In genomic region chr6:1916334-1916985, GRCh38 we compare ENCODE assay signal across 12 cellular contexts.
A peak's percentile ranks its signal among the peaks of the same experiment; 100 is the strongest.
DNase-seq lines count a peak whose midpoint lies in the region; ATAC-seq and TF ChIP-seq lines count a peak whose summit lies in the region.
"Had no signal": no experiment of that assay in that cellular context is flagged by ENCODE, and none has a peak within 500 bp of the region (broad histone marks: within the 10 kb centered on the region; RNA-seq: fewer than 3 reads in every experiment).

No MANE protein-coding gene starts in this region.

- no peak for DNase-seq in activated naive CD8-positive, alpha-beta T cell treated with anti-CD3 and anti-CD28 coated beads, Interleukin-2, amount 50 U/mL, for 24 hours
- DNase-seq in amniotic epithelial cell (ENCODE audit: low read depth) (peak; percentile 69), glomerular visceral epithelial cell (ENCODE audit: extremely low spot score) (peak; percentile 42), superior temporal gyrus (ENCODE audit: extremely low spot score) (peak; percentile 77), nephron progenitor cell (no peak), activated gamma-delta T cell treated with Interleukin-2 at 50 U/mL for 16 hours (no peak)
- DNase-seq in activated CD4-positive, alpha-beta T cell treated with anti-CD3 and anti-CD28 coated beads for 48 hours, result no peak
- DNase-seq: AML-193, NCI-H1694, T-helper 9 cell, testis had no signal

- peak overlapping the region; percentile 41 for H3K27ac Mint-ChIP-seq in activated naive CD8-positive, alpha-beta T cell
- H3K27ac Mint-ChIP-seq in activated naive CD8-positive, alpha-beta T cell treated with anti-CD3 and anti-CD28 coated beads, Interleukin-2, amount 50 U/mL, for 24 hours, result no peak overlapping the region
- H3K27ac Mint-ChIP-seq in nephron progenitor cell, result no peak overlapping the region

- H3K4me1 Mint-ChIP-seq in activated naive CD8-positive, alpha-beta T cell (ENCODE audit: low read depth), result peaks cover 16% of the 10 kb centered on the region
- H3K4me1 Mint-ChIP-seq in activated naive CD8-positive, alpha-beta T cell treated with anti-CD3 and anti-CD28 coated beads, Interleukin-2, amount 50 U/mL, for 24 hours, result peaks cover 13% of the 10 kb centered on the region
- peaks cover 26% of the 10 kb centered on the region for H3K4me1 Mint-ChIP-seq in nephron progenitor cell

- no peak overlapping the region for H3K4me3 Mint-ChIP-seq in activated naive CD8-positive, alpha-beta T cell
- no peak overlapping the region for H3K4me3 Mint-ChIP-seq in activated naive CD8-positive, alpha-beta T cell treated with anti-CD3 and anti-CD28 coated beads, Interleukin-2, amount 50 U/mL, for 24 hours
- H3K4me3 Mint-ChIP-seq in nephron progenitor cell, result no peak overlapping the region

- no peak for TF ChIP-seq CTCF in nephron progenitor cell (IDR thresholded peaks at IDR 0.05)

- H3K27me3 Mint-ChIP-seq in activated naive CD8-positive, alpha-beta T cell, result no peaks in the 10 kb centered on the region
- no peaks in the 10 kb centered on the region for H3K27me3 Mint-ChIP-seq in activated naive CD8-positive, alpha-beta T cell treated with anti-CD3 and anti-CD28 coated beads, Interleukin-2, amount 50 U/mL, for 24 hours
- H3K27me3 Mint-ChIP-seq in nephron progenitor cell (ENCODE audit: low read depth, poor library complexity), result peaks cover 4% of the 10 kb centered on the region

- H3K36me3 Mint-ChIP-seq in activated naive CD8-positive, alpha-beta T cell, result peaks cover 16% of the 10 kb centered on the region
- H3K36me3 Mint-ChIP-seq in activated naive CD8-positive, alpha-beta T cell treated with anti-CD3 and anti-CD28 coated beads, Interleukin-2, amount 50 U/mL, for 24 hours (ENCODE audit: low read depth), result peaks cover 6% of the 10 kb centered on the region
- H3K36me3 Mint-ChIP-seq in nephron progenitor cell (ENCODE audit: low read depth), result peaks cover 5% of the 10 kb centered on the region

- no peaks in the 10 kb centered on the region for H3K9me3 Mint-ChIP-seq in activated naive CD8-positive, alpha-beta T cell (ENCODE audit: low read depth)
- no peaks in the 10 kb centered on the region for H3K9me3 Mint-ChIP-seq in activated naive CD8-positive, alpha-beta T cell treated with anti-CD3 and anti-CD28 coated beads, Interleukin-2, amount 50 U/mL, for 24 hours
- H3K9me3 Mint-ChIP-seq in nephron progenitor cell, result peaks cover 3% of the 10 kb centered on the region

- no peak for ATAC-seq in activated naive CD8-positive, alpha-beta T cell treated with anti-CD3 and anti-CD28 coated beads, Interleukin-2, amount 50 U/mL, for 24 hours

Comparison
In these comparisons a context has a peak if more than half of its experiments do, and no peak if none do; other contexts are left out.
1. DNase-seq: peak in amniotic epithelial cell (single experiment), glomerular visceral epithelial cell (single experiment) and superior temporal gyrus (single experiment); none in activated naive CD8-positive, alpha-beta T cell treated with anti-CD3 and anti-CD28 coated beads, Interleukin-2, amount 50 U/mL, for 24 hours (single experiment), nephron progenitor cell (single experiment), activated CD4-positive, alpha-beta T cell treated with anti-CD3 and anti-CD28 coated beads for 48 hours (single experiment) and activated gamma-delta T cell treated with Interleukin-2 at 50 U/mL for 16 hours (single experiment).